Comparison of ENCODE assay signal across 19 cellular contexts in the genomic region with DNA sequence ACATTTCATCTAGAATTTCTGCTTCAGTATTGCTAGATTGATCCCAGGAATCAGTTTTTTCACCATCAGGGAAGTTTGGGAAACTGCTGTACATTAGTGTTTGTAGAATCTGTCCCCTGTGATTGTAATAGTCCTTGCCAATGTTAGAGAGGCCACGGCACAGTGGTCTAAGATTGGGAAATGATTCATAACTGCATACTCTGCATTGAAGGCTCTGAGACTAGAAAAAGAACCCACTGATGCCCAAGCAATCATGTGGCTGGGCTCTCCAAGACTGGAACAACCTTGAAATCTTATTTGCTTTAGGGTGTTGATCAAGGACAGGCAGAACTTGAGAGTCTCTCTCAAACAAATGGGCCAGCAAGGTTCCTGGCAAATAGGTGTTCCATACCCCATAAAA.
A peak's percentile ranks its signal among the peaks of the same experiment; 100 is the strongest.
DNase-seq lines count a peak whose midpoint lies in the region; ATAC-seq, FAIRE-seq and TF ChIP-seq lines count a peak whose summit lies in the region.
"Had no signal": no experiment of that assay in that cellular context is flagged by ENCODE, and none has a peak within 500 bp of the region (broad histone marks: within the 10 kb centered on the region; RNA-seq: fewer than 3 reads in every experiment).

No MANE protein-coding gene starts in this region.

- DNase-seq in EL (peak; percentile 9), LHCN-M2 (ENCODE audit: low read depth) (peak; percentile 45), foreskin fibroblast (peak; percentile 29 to 30), GM12891 (ENCODE audit: insufficient read length, low spot score) (no peak), DMS153 treated with DMSO at 0.1 percent for 48 hours (lab: John Stamatoyannopoulos, UW; ENCODE audit: unreplicated experiment) (no peak), MV-4-11 (lab: John Stamatoyannopoulos, UW) (no peak)
- no peak for DNase-seq in activated T-cell treated with anti-CD3 and anti-CD28 coated beads, Interleukin-2, amount 50 U/mL, for 72 hours
- DNase-seq: ACHN; BE2C; C1 segment of cervical spinal cord; CD4-positive, CD25-positive, alpha-beta regulatory T cell; CD8-positive, alpha-beta memory T cell; COR-L47; DMS 273 treated with DMSO at 0.1 percent for 48 hours; DND-41; GDM1 had no signal

- no peak for FAIRE-seq in GM12891 (lab: Jason Lieb, UNC)

- H3K27ac ChIP-seq in ACC112 (ENCODE audit: low read depth, low read length): peak overlapping the region; percentile 27; the same call in 1 of the 2 replicates
- H3K27ac ChIP-seq: KMS-11 had no signal

- H3K27ac Mint-ChIP-seq in activated T-cell treated with anti-CD3 and anti-CD28 coated beads, Interleukin-2, amount 50 U/mL, for 72 hours: no peak overlapping the region
- H3K27ac Mint-ChIP-seq: CD4-positive, CD25-positive, alpha-beta regulatory T cell; CD8-positive, alpha-beta memory T cell had no signal

- H3K36me3 ChIP-seq in ACC112 (ENCODE audit: insufficient read depth, low read length): no peaks in the 10 kb centered on the region
- H3K36me3 ChIP-seq: BE2C, HAP-1 had no signal

- ATAC-seq in activated T-cell treated with anti-CD3 and anti-CD28 coated beads, Interleukin-2, amount 50 U/mL, for 72 hours (replicated peaks in 1 of 2): no peak

- H3K4me3 ChIP-seq in ACC112 (ENCODE audit: low read depth, low read length) (no peak overlapping the region), foreskin fibroblast (ENCODE audit: low read depth in 1 of 2, low read length in 2 of 2) (no peak overlapping the region)
- H3K4me3 ChIP-seq: HAP-1 had no signal

- H3K4me1 Mint-ChIP-seq in activated T-cell treated with anti-CD3 and anti-CD28 coated beads, Interleukin-2, amount 50 U/mL, for 72 hours (ENCODE audit: low read depth): no peaks in the 10 kb centered on the region
- H3K4me1 Mint-ChIP-seq: CD4-positive, CD25-positive, alpha-beta regulatory T cell; CD8-positive, alpha-beta memory T cell had no signal

- H3K79me2 ChIP-seq in ACC112 (ENCODE audit: control insufficient read depth, insufficient read depth, low read length, unreplicated experiment): no peaks in the 10 kb centered on the region

- TF ChIP-seq CTCF in foreskin fibroblast (IDR thresholded peaks at IDR 0.05; ENCODE audit: low read depth, low read length): no peak

- H2AFZ ChIP-seq in ACC112 (ENCODE audit: low read length, unreplicated experiment): peak overlapping the region; percentile 31

- peaks cover 24% of the 10 kb centered on the region for H3K4me1 ChIP-seq in ACC112 (ENCODE audit: control insufficient read depth, insufficient read depth, low read length, unreplicated experiment)
- H3K4me1 ChIP-seq: BE2C, HAP-1 had no signal

- no peak overlapping the region for H3K4me3 Mint-ChIP-seq in activated T-cell treated with anti-CD3 and anti-CD28 coated beads, Interleukin-2, amount 50 U/mL, for 72 hours
- H3K4me3 Mint-ChIP-seq: CD4-positive, CD25-positive, alpha-beta regulatory T cell; CD8-positive, alpha-beta memory T cell had no signal

- H3K27me3 ChIP-seq in ACC112 (ENCODE audit: insufficient read depth, low read length): no peaks in the 10 kb centered on the region
- H3K27me3 ChIP-seq: BE2C had no signal

- H3K27me3 Mint-ChIP-seq in activated T-cell treated with anti-CD3 and anti-CD28 coated beads, Interleukin-2, amount 50 U/mL, for 72 hours (ENCODE audit: low read depth): no peaks in the 10 kb centered on the region
- H3K27me3 Mint-ChIP-seq: CD4-positive, CD25-positive, alpha-beta regulatory T cell; CD8-positive, alpha-beta memory T cell had no signal

- peaks cover 0 to 2% of the 10 kb centered on the region in 2 donors for H3K36me3 Mint-ChIP-seq in activated T-cell treated with anti-CD3 and anti-CD28 coated beads, Interleukin-2, amount 50 U/mL, for 72 hours (ENCODE audit: insufficient read depth in 2 of 2)
- H3K36me3 Mint-ChIP-seq: CD4-positive, CD25-positive, alpha-beta regulatory T cell; CD8-positive, alpha-beta memory T cell had no signal

- H3K9me3 Mint-ChIP-seq in activated T-cell treated with anti-CD3 and anti-CD28 coated beads, Interleukin-2, amount 50 U/mL, for 72 hours: peaks cover 0 to 6% of the 10 kb centered on the region in 2 donors

- no peak for TF ChIP-seq POLR2A in GM12891 (IDR thresholded peaks at IDR 0.05; ENCODE audit: low read depth, low read length)

TF ChIP-seq in GM12891, 5 proteins besides CTCF, POLR2A, EP300 and RAD21:
- TF ChIP-seq SPI1 (IDR thresholded peaks at IDR 0.05; ENCODE audit: low read depth, low read length) (no peak), PAX5 (IDR thresholded peaks at IDR 0.05; ENCODE audit: insufficient read depth, low read length, severe bottlenecking) (no peak), POLR2AphosphoS5 (IDR thresholded peaks at IDR 0.05; ENCODE audit: low read depth, low read length) (no peak), TAF1 (IDR thresholded peaks at IDR 0.05; ENCODE audit: low read depth, low read length) (no peak), POU2F2 (IDR thresholded peaks at IDR 0.05; ENCODE audit: low read depth, low read length) (no peak)

Comparison
In these comparisons a context has a peak if more than half of its experiments do, and no peak if none do; other contexts are left out.
1. DNase-seq: peak in EL (single experiment), LHCN-M2 (single experiment) and foreskin fibroblast (2 of 2); none in GM12891 (single experiment), DMS153 treated with DMSO at 0.1 percent for 48 hours (single experiment), MV-4-11 (single experiment) and activated T-cell treated with anti-CD3 and anti-CD28 coated beads, Interleukin-2, amount 50 U/mL, for 72 hours (0 of 2).